Comparison of ENCODE assay signal across 1 cellular context in the genomic region with DNA sequence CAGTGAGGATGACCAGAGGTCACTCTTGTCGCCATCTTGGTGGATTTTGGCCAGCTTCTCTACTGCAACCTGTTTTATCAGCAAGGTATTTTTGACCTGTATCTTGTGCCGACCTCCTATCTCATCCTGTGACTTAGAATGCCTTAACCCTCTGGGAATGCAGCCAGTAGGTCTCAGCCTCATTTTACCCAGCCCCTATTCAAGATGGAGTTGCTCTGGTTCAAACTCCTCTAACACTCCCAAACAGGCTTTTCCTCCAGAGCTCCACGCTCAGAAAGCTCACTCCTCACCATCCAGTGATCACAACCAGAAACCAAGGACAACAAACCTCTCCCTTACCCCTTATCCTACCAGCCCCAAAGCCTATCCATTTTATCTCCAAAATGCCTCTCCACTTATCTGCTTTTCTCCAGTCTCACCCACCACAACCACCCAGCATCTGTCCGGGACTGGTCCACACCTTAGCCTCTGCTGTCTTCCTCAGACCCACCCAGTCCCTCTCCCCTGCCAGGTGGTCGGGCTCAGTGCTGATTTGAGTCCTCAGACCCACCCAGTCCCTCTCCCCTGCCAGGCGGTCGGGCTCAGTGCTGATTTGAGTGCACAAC.
TF ChIP-seq lines count a peak whose summit lies in the region.

No MANE protein-coding gene starts in this region.

TF ChIP-seq in K562, 482 proteins besides CTCF, POLR2A, EP300 and RAD21 (continued from another document and continues in another):
- TF ChIP-seq ZKSCAN8 (CRISPR knock-in tag; IDR thresholded peaks at IDR 0.05) (peak; percentile 66; the same call in 1 of the 2 replicates), ZNF212 (CRISPR knock-in tag; IDR thresholded peaks at IDR 0.05) (no peak), CEBPG (CRISPR knock-in tag; IDR thresholded peaks at IDR 0.05) (no peak), CEBPG (tag; conservative IDR thresholded peaks at IDR 0.05 in 1 of 2, IDR thresholded peaks at IDR 0.05 in 1 of 2) (no peak), NFYB (IDR thresholded peaks at IDR 0.05; ENCODE audit: extremely low read depth, insufficient read length) (no peak), MYBL2 (IDR thresholded peaks at IDR 0.05; ENCODE audit: low read depth) (no peak), MYBL2 (CRISPR knock-in tag; IDR thresholded peaks at IDR 0.05; ENCODE audit: borderline replicate concordance) (no peak), TCF7L2 (IDR thresholded peaks at IDR 0.05; ENCODE audit: low read depth, low read length) (no peak), ELK3 (CRISPR knock-in tag; IDR thresholded peaks at IDR 0.05) (no peak), CREB5 (CRISPR knock-in tag; IDR thresholded peaks at IDR 0.05) (no peak), HSF4 (CRISPR knock-in tag; IDR thresholded peaks at IDR 0.05; ENCODE audit: borderline replicate concordance) (peak; percentile 46; the same call in 1 of the 2 replicates), SUPT5H (IDR thresholded peaks at IDR 0.05) (no peak), SMAD4 (CRISPR knock-in tag; conservative IDR thresholded peaks at IDR 0.05) (peak; percentile 86), KLF1 (tag; IDR thresholded peaks at IDR 0.05) (peak; percentile 34; the same call in 1 of the 2 replicates), IRF2 (CRISPR knock-in tag; IDR thresholded peaks at IDR 0.05) (no peak), ZNF41 (CRISPR knock-in tag; conservative IDR thresholded peaks at IDR 0.05) (0 out of 2 replicates have a peak, but pooled peaks have one; percentile 52), PTRF (tag; IDR thresholded peaks at IDR 0.05) (peak; percentile 90), NEUROD1 (IDR thresholded peaks at IDR 0.05; ENCODE audit: borderline replicate concordance, low read depth, low read length, partially characterized antibody) (no peak), CCAR2 (IDR thresholded peaks at IDR 0.05; ENCODE audit: low read depth, low read length) (no peak), ZNF79 (CRISPR knock-in tag; IDR thresholded peaks at IDR 0.05; ENCODE audit: low read depth) (peak; percentile 36; the same call in 1 of the 2 replicates), PTBP1 (IDR thresholded peaks at IDR 0.05; ENCODE audit: low read depth, low read length) (no peak), ZNF134 (CRISPR knock-in tag; conservative IDR thresholded peaks at IDR 0.05) (no peak), ZNF707 (CRISPR knock-in tag; conservative IDR thresholded peaks at IDR 0.05) (no peak), MTA2 (IDR thresholded peaks at IDR 0.05; ENCODE audit: low read depth) (no peak), YY1 (IDR thresholded peaks at IDR 0.05; ENCODE audit: borderline replicate concordance in 1 of 3, control insufficient read depth in 1 of 3, extremely low read depth in 1 of 3, insufficient read depth in 3 of 3, insufficient read length in 1 of 3, insufficient replicate concordance in 2 of 3, low read depth in 1 of 3, low read length in 2 of 3) (peak in 1 of 3 experiments; percentile 56), ZBTB17 (CRISPR knock-in tag; IDR thresholded peaks at IDR 0.05) (peak; percentile 75; the same call in 1 of the 2 replicates), DMBX1 (CRISPR knock-in tag; IDR thresholded peaks at IDR 0.05; ENCODE audit: borderline replicate concordance) (peak; percentile 97), CXXC5 (CRISPR knock-in tag; IDR thresholded peaks at IDR 0.05) (peak; percentile 69), IFI16 (CRISPR knock-in tag; IDR thresholded peaks at IDR 0.05) (0 out of 2 replicates have a peak, but pooled peaks have one; percentile 28), HDAC8 (tag; IDR thresholded peaks at IDR 0.05) (peak; percentile 86; the same call in 1 of the 2 replicates), TAF7 (tag; IDR thresholded peaks at IDR 0.05) (peak; percentile 66), SMAD3 (CRISPR knock-in tag; conservative IDR thresholded peaks at IDR 0.05) (0 out of 2 replicates have a peak, but pooled peaks have one; percentile 64)
- TF ChIP-seq, protein P1, sequence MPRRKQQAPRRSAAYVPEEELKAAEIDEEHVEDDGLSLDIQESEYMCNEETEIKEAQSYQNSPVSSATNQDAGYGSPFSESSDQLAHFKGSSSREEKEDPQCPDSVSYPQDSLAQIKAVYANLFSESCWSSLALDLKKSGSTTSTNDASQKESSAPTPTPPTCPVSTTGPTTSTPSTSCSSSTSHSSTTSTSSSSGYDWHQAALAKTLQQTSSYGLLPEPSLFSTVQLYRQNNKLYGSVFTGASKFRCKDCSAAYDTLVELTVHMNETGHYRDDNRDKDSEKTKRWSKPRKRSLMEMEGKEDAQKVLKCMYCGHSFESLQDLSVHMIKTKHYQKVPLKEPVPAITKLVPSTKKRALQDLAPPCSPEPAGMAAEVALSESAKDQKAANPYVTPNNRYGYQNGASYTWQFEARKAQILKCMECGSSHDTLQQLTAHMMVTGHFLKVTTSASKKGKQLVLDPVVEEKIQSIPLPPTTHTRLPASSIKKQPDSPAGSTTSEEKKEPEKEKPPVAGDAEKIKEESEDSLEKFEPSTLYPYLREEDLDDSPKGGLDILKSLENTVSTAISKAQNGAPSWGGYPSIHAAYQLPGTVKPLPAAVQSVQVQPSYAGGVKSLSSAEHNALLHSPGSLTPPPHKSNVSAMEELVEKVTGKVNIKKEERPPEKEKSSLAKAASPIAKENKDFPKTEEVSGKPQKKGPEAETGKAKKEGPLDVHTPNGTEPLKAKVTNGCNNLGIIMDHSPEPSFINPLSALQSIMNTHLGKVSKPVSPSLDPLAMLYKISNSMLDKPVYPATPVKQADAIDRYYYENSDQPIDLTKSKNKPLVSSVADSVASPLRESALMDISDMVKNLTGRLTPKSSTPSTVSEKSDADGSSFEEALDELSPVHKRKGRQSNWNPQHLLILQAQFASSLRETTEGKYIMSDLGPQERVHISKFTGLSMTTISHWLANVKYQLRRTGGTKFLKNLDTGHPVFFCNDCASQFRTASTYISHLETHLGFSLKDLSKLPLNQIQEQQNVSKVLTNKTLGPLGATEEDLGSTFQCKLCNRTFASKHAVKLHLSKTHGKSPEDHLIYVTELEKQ (CRISPR knock-in tag; IDR thresholded peaks at IDR 0.05) = peak; percentile 59; the same call in 1 of the 2 replicates
- TF ChIP-seq, protein P2, sequence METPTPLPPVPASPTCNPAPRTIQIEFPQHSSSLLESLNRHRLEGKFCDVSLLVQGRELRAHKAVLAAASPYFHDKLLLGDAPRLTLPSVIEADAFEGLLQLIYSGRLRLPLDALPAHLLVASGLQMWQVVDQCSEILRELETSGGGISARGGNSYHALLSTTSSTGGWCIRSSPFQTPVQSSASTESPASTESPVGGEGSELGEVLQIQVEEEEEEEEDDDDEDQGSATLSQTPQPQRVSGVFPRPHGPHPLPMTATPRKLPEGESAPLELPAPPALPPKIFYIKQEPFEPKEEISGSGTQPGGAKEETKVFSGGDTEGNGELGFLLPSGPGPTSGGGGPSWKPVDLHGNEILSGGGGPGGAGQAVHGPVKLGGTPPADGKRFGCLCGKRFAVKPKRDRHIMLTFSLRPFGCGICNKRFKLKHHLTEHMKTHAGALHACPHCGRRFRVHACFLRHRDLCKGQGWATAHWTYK (CRISPR knock-in tag; IDR thresholded peaks at IDR 0.05) = peak; percentile 55; the same call in 1 of the 2 replicates
- TF ChIP-seq, protein P3, sequence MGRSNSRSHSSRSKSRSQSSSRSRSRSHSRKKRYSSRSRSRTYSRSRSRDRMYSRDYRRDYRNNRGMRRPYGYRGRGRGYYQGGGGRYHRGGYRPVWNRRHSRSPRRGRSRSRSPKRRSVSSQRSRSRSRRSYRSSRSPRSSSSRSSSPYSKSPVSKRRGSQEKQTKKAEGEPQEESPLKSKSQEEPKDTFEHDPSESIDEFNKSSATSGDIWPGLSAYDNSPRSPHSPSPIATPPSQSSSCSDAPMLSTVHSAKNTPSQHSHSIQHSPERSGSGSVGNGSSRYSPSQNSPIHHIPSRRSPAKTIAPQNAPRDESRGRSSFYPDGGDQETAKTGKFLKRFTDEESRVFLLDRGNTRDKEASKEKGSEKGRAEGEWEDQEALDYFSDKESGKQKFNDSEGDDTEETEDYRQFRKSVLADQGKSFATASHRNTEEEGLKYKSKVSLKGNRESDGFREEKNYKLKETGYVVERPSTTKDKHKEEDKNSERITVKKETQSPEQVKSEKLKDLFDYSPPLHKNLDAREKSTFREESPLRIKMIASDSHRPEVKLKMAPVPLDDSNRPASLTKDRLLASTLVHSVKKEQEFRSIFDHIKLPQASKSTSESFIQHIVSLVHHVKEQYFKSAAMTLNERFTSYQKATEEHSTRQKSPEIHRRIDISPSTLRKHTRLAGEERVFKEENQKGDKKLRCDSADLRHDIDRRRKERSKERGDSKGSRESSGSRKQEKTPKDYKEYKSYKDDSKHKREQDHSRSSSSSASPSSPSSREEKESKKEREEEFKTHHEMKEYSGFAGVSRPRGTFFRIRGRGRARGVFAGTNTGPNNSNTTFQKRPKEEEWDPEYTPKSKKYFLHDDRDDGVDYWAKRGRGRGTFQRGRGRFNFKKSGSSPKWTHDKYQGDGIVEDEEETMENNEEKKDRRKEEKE (IDR thresholded peaks at IDR 0.05; ENCODE audit: borderline replicate concordance in 1 of 2, control insufficient read depth in 1 of 2, low read depth in 2 of 2, low read length in 1 of 2) = no peak
- TF ChIP-seq, protein P4, sequence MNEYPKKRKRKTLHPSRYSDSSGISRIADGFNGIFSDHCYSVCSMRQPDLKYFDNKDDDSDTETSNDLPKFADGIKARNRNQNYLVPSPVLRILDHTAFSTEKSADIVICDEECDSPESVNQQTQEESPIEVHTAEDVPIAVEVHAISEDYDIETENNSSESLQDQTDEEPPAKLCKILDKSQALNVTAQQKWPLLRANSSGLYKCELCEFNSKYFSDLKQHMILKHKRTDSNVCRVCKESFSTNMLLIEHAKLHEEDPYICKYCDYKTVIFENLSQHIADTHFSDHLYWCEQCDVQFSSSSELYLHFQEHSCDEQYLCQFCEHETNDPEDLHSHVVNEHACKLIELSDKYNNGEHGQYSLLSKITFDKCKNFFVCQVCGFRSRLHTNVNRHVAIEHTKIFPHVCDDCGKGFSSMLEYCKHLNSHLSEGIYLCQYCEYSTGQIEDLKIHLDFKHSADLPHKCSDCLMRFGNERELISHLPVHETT (CRISPR knock-in tag; conservative IDR thresholded peaks at IDR 0.05 in 1 of 2, IDR thresholded peaks at IDR 0.05 in 1 of 2) = 0 out of 4 replicates have a peak, but pooled peaks of 1 of the 2 experiments have one; percentile 67
- TF ChIP-seq, protein P5, sequence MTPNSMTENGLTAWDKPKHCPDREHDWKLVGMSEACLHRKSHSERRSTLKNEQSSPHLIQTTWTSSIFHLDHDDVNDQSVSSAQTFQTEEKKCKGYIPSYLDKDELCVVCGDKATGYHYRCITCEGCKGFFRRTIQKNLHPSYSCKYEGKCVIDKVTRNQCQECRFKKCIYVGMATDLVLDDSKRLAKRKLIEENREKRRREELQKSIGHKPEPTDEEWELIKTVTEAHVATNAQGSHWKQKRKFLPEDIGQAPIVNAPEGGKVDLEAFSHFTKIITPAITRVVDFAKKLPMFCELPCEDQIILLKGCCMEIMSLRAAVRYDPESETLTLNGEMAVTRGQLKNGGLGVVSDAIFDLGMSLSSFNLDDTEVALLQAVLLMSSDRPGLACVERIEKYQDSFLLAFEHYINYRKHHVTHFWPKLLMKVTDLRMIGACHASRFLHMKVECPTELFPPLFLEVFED (CRISPR knock-in tag; conservative IDR thresholded peaks at IDR 0.05) = 0 out of 2 replicates have a peak, but pooled peaks have one; percentile 5
- TF ChIP-seq, protein P6, sequence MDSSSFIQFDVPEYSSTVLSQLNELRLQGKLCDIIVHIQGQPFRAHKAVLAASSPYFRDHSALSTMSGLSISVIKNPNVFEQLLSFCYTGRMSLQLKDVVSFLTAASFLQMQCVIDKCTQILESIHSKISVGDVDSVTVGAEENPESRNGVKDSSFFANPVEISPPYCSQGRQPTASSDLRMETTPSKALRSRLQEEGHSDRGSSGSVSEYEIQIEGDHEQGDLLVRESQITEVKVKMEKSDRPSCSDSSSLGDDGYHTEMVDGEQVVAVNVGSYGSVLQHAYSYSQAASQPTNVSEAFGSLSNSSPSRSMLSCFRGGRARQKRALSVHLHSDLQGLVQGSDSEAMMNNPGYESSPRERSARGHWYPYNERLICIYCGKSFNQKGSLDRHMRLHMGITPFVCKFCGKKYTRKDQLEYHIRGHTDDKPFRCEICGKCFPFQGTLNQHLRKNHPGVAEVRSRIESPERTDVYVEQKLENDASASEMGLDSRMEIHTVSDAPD (CRISPR knock-in tag; IDR thresholded peaks at IDR 0.05) = 0 out of 2 replicates have a peak, but pooled peaks have one; percentile 13
- TF ChIP-seq, protein P7, sequence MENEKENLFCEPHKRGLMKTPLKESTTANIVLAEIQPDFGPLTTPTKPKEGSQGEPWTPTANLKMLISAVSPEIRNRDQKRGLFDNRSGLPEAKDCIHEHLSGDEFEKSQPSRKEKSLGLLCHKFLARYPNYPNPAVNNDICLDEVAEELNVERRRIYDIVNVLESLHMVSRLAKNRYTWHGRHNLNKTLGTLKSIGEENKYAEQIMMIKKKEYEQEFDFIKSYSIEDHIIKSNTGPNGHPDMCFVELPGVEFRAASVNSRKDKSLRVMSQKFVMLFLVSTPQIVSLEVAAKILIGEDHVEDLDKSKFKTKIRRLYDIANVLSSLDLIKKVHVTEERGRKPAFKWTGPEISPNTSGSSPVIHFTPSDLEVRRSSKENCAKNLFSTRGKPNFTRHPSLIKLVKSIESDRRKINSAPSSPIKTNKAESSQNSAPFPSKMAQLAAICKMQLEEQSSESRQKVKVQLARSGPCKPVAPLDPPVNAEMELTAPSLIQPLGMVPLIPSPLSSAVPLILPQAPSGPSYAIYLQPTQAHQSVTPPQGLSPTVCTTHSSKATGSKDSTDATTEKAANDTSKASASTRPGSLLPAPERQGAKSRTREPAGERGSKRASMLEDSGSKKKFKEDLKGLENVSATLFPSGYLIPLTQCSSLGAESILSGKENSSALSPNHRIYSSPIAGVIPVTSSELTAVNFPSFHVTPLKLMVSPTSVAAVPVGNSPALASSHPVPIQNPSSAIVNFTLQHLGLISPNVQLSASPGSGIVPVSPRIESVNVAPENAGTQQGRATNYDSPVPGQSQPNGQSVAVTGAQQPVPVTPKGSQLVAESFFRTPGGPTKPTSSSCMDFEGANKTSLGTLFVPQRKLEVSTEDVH (IDR thresholded peaks at IDR 0.05; ENCODE audit: low read depth, partially characterized antibody) = no peak
- TF ChIP-seq, protein P8, sequence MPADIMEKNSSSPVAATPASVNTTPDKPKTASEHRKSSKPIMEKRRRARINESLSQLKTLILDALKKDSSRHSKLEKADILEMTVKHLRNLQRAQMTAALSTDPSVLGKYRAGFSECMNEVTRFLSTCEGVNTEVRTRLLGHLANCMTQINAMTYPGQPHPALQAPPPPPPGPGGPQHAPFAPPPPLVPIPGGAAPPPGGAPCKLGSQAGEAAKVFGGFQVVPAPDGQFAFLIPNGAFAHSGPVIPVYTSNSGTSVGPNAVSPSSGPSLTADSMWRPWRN (IDR thresholded peaks at IDR 0.05; ENCODE audit: low read depth) = no peak
